In genomic region chr3:169659096-169659521, GRCh38 we compare ENCODE assay signal across 14 cellular contexts. TPM values are rescaled to one million over a fixed set of nuclear protein-coding genes. Genes with fewer than 3 reads are reported as not detected.
DNase-seq lines count a peak whose midpoint lies in the region; ATAC-seq and TF ChIP-seq lines count a peak whose summit lies in the region.
"Had no signal": no experiment of that assay in that cellular context is flagged by ENCODE, and none has a peak within 500 bp of the region (broad histone marks: within the 10 kb centered on the region; RNA-seq: fewer than 3 reads in every experiment).

No MANE protein-coding gene starts in this region.

- TF ChIP-seq CTCF in fibroblast of lung (conservative IDR thresholded peaks at IDR 0.05 in 1 of 2, IDR thresholded peaks at IDR 0.05 in 1 of 2; ENCODE audit: low read depth in 1 of 2, low read length in 2 of 2) (no peak), upper lobe of right lung (IDR thresholded peaks at IDR 0.05) (no peak)

- no peak for ATAC-seq in activated naive CD8-positive, alpha-beta T cell treated with anti-CD3 and anti-CD28 coated beads, Interleukin-2, amount 10 ng/mL, durations not matched to agents 7 days and 5 days (ENCODE audit: low read depth)
- ATAC-seq in activated naive CD8-positive, alpha-beta T cell treated with anti-CD3 and anti-CD28 coated beads, Interleukin-2, amount 50 U/mL, for 24 hours: no peak
- ATAC-seq in upper lobe of right lung (no peak), GM18511 (IDR thresholded peaks at IDR 0.05; ENCODE audit: unreplicated experiment) (no peak), HG02763 (IDR thresholded peaks at IDR 0.05; ENCODE audit: unreplicated experiment) (no peak)
- ATAC-seq: K562 had no signal

- intact Hi-C loops in upper lobe of right lung (cut with DNase I): no loop called here

- H3K27me3 ChIP-seq in fibroblast of lung (ENCODE audit: control insufficient read depth, insufficient read depth, low read length): peaks cover 4% of the 10 kb centered on the region
- peaks cover 56% of the 10 kb centered on the region for H3K27me3 ChIP-seq in muscle layer of duodenum (ENCODE audit: low read depth, low read length)
- H3K27me3 ChIP-seq in upper lobe of right lung: peaks cover 44% of the 10 kb centered on the region

- no peaks in the 10 kb centered on the region for H3K9me3 Mint-ChIP-seq in activated naive CD8-positive, alpha-beta T cell treated with anti-CD3 and anti-CD28 coated beads, Interleukin-2, amount 10 ng/mL, durations not matched to agents 7 days and 5 days
- no peaks in the 10 kb centered on the region for H3K9me3 Mint-ChIP-seq in activated naive CD8-positive, alpha-beta T cell treated with anti-CD3 and anti-CD28 coated beads, Interleukin-2, amount 50 U/mL, for 24 hours

- H3K9me3 ChIP-seq in fibroblast of lung (ENCODE audit: control insufficient read depth, insufficient read depth, low read depth, low read length) (no peaks in the 10 kb centered on the region), muscle layer of duodenum (ENCODE audit: control insufficient read depth in 1 of 2, low read length in 2 of 2) (no peaks in the 10 kb centered on the region), upper lobe of right lung (no peaks in the 10 kb centered on the region)
- H3K9me3 ChIP-seq: testis had no signal

- peak overlapping the region; percentile 2 to 53 (median 40) for H3K4me3 ChIP-seq in fibroblast of lung (replicated peaks in 1 of 4; ENCODE audit: control extremely low read depth in 1 of 4, insufficient read depth in 1 of 4, low read depth in 3 of 4, low read length in 4 of 4)
- no peak overlapping the region for H3K4me3 ChIP-seq in muscle layer of duodenum (ENCODE audit: low read depth in 1 of 2, low read length in 2 of 2)
- H3K4me3 ChIP-seq in upper lobe of right lung: peak overlapping the region; percentile 67
- H3K4me3 ChIP-seq: K562, testis had no signal

- H3K4me2 ChIP-seq in fibroblast of lung (ENCODE audit: extremely low read depth, insufficient read depth, low read length): peak overlapping the region; percentile 67

- peaks cover 83% of the 10 kb centered on the region for H3K27me3 Mint-ChIP-seq in activated naive CD8-positive, alpha-beta T cell treated with anti-CD3 and anti-CD28 coated beads, Interleukin-2, amount 10 ng/mL, durations not matched to agents 7 days and 5 days
- peaks cover 71% of the 10 kb centered on the region for H3K27me3 Mint-ChIP-seq in activated naive CD8-positive, alpha-beta T cell treated with anti-CD3 and anti-CD28 coated beads, Interleukin-2, amount 50 U/mL, for 24 hours

- H3K4me3 Mint-ChIP-seq in activated naive CD8-positive, alpha-beta T cell treated with anti-CD3 and anti-CD28 coated beads, Interleukin-2, amount 10 ng/mL, durations not matched to agents 7 days and 5 days: peak overlapping the region; percentile 29
- no peak overlapping the region for H3K4me3 Mint-ChIP-seq in activated naive CD8-positive, alpha-beta T cell treated with anti-CD3 and anti-CD28 coated beads, Interleukin-2, amount 50 U/mL, for 24 hours

- no peaks in the 10 kb centered on the region for H3K36me3 Mint-ChIP-seq in activated naive CD8-positive, alpha-beta T cell treated with anti-CD3 and anti-CD28 coated beads, Interleukin-2, amount 10 ng/mL, durations not matched to agents 7 days and 5 days
- no peaks in the 10 kb centered on the region for H3K36me3 Mint-ChIP-seq in activated naive CD8-positive, alpha-beta T cell treated with anti-CD3 and anti-CD28 coated beads, Interleukin-2, amount 50 U/mL, for 24 hours (ENCODE audit: low read depth)

- POLR2A ChIA-PET in activated naive CD8-positive, alpha-beta T cell treated with anti-CD3 and anti-CD28 coated beads, Interleukin-2, amount 10 ng/mL, durations not matched to agents 7 days and 5 days (lab: Charles Lee): no interaction called here

- no peak overlapping the region for H3K27ac Mint-ChIP-seq in activated naive CD8-positive, alpha-beta T cell treated with anti-CD3 and anti-CD28 coated beads, Interleukin-2, amount 10 ng/mL, durations not matched to agents 7 days and 5 days
- H3K27ac Mint-ChIP-seq in activated naive CD8-positive, alpha-beta T cell treated with anti-CD3 and anti-CD28 coated beads, Interleukin-2, amount 50 U/mL, for 24 hours: no peak overlapping the region

- peaks cover 34% of the 10 kb centered on the region for H3K4me1 Mint-ChIP-seq in activated naive CD8-positive, alpha-beta T cell treated with anti-CD3 and anti-CD28 coated beads, Interleukin-2, amount 10 ng/mL, durations not matched to agents 7 days and 5 days
- H3K4me1 Mint-ChIP-seq in activated naive CD8-positive, alpha-beta T cell treated with anti-CD3 and anti-CD28 coated beads, Interleukin-2, amount 50 U/mL, for 24 hours: peaks cover 40% of the 10 kb centered on the region

- H3K36me3 ChIP-seq in fibroblast of lung (ENCODE audit: control insufficient read depth, insufficient read depth, low read length) (no peaks in the 10 kb centered on the region), muscle layer of duodenum (ENCODE audit: control insufficient read depth in 1 of 2, insufficient read depth in 2 of 2, low read length in 2 of 2) (no peaks in the 10 kb centered on the region), upper lobe of right lung (no peaks in the 10 kb centered on the region)

- peaks cover 9% of the 10 kb centered on the region for H3K79me2 ChIP-seq in fibroblast of lung (ENCODE audit: control insufficient read depth, insufficient read depth, low read length)
- H3K79me2 ChIP-seq: parathyroid adenoma had no signal

- no peak for DNase-seq in activated naive CD8-positive, alpha-beta T cell treated with anti-CD3 and anti-CD28 coated beads, Interleukin-2, amount 10 ng/mL, durations not matched to agents 7 days and 5 days
- DNase-seq in activated naive CD8-positive, alpha-beta T cell treated with anti-CD3 and anti-CD28 coated beads, Interleukin-2, amount 50 U/mL, for 24 hours: no peak
- DNase-seq in fibroblast of lung (ENCODE audit: low read depth in 2 of 2): peak in 1 of 2 donors; percentile 43
- peak; percentile 63 for DNase-seq in upper lobe of right lung
- DNase-seq in glomerular visceral epithelial cell (ENCODE audit: extremely low spot score): no peak
- DNase-seq: AML-193, NCI-H2029, T-helper 2 cell, testis had no signal

- no peaks in the 10 kb centered on the region for H3K4me1 ChIP-seq in fibroblast of lung (ENCODE audit: control insufficient read depth, extremely low read depth, insufficient read depth, low read length)
- peaks cover 5 to 36% of the 10 kb centered on the region in 2 donors for H3K4me1 ChIP-seq in muscle layer of duodenum (ENCODE audit: control insufficient read depth in 1 of 2, insufficient read depth in 2 of 2, low read length in 2 of 2)
- peaks cover 18% of the 10 kb centered on the region for H3K4me1 ChIP-seq in upper lobe of right lung

- H3K27ac ChIP-seq in fibroblast of lung (ENCODE audit: insufficient read depth, low read length) (peak overlapping the region; percentile 2), muscle layer of duodenum (ENCODE audit: low read length) (peak overlapping the region; percentile 31), upper lobe of right lung (peak overlapping the region; percentile 88)
- H3K27ac ChIP-seq: parathyroid adenoma, testis had no signal

- no peaks in the 10 kb centered on the region for H4K20me1 ChIP-seq in fibroblast of lung (ENCODE audit: control insufficient read depth, extremely low read depth, insufficient read depth, low read length)

- no peak overlapping the region for H3K9ac ChIP-seq in fibroblast of lung (ENCODE audit: insufficient read depth, low read length)
- H3K9ac ChIP-seq: parathyroid adenoma had no signal

- H2AFZ ChIP-seq in fibroblast of lung (ENCODE audit: low read length): no peak overlapping the region
- H2AFZ ChIP-seq: parathyroid adenoma had no signal

RNA-seq across cellular contexts. Expression of gene MECOM, which starts 4.4 kb away (rescaled TPM):
- total RNA-seq in activated naive CD8-positive, alpha-beta T cell treated with anti-CD3 and anti-CD28 coated beads, Interleukin-2, amount 10 ng/mL, durations not matched to agents 7 days and 5 days: not detected
- total RNA-seq in fibroblast of lung (18.0 and 46.1 TPM in 2 replicates), upper lobe of right lung (87.8 TPM)
- polyA plus RNA-seq in fibroblast of lung: 6.2 and 17.4 TPM in 2 replicates
- 4.2 and 10.8 TPM in 2 replicates for polyA plus RNA-seq in fibroblast of lung (2012)
- 10.0 and 24.1 TPM in 2 replicates for polyA minus RNA-seq in fibroblast of lung (ENCODE audit: low replicate concordance)

Comparison
In these comparisons a context has a peak if more than half of its experiments do, and no peak if none do; other contexts are left out.
1. H3K27ac ChIP-seq: peak in every context shown above with its lines; median percentile 88 in upper lobe of right lung; 31 in muscle layer of duodenum; 2 in fibroblast of lung.
2. H3K4me3 ChIP-seq: peak in fibroblast of lung (4 of 4) and upper lobe of right lung (single experiment); none in muscle layer of duodenum (0 of 2).
3. RNA of gene MECOM, which starts 4.4 kb away (total RNA-seq): 87.8 TPM in upper lobe of right lung (single experiment) and 18.0 to 46.1 TPM in fibroblast of lung; not detected in activated naive CD8-positive, alpha-beta T cell treated with anti-CD3 and anti-CD28 coated beads, Interleukin-2, amount 10 ng/mL, durations not matched to agents 7 days and 5 days; every median in the first group is over 10 times any median in the second.